In genomic region chr11:115437902-115438575, GRCh38 we compare ENCODE assay signal across 18 cellular contexts.
"Had no signal": no experiment of that assay in that cellular context is flagged by ENCODE, and none has a peak within 500 bp of the region (broad histone marks: within the 10 kb centered on the region; RNA-seq: fewer than 3 reads in every experiment).

No MANE protein-coding gene starts in this region.

- DNase-seq: activated CD4-positive, alpha-beta T cell treated with anti-CD3 and anti-CD28 coated beads for 4 hours; activated CD4-positive, alpha-beta T cell treated with anti-CD3 and anti-CD28 coated beads, Interleukin-2, amount 50 U/mL, for 4 hours; activated effector memory CD4-positive, alpha-beta T cell treated with Interleukin-2 at 50 U/mL for 16 hours; activated naive CD4-positive, alpha-beta T cell treated with Interleukin-2 at 50 U/mL for 16 hours; activated T-cell treated with anti-CD3 and anti-CD28 coated beads for 4 hours; activated T-cell treated with anti-CD3 and anti-CD28 coated beads, Interleukin-2, amount 50 U/mL, for 72 hours; body of pancreas; effector memory CD4-positive, alpha-beta T cell; hippocampal formation; left cardiac atrium; naive thymus-derived CD4-positive, alpha-beta T cell; stimulated activated CD4-positive, alpha-beta T cell treated with anti-CD3 and anti-CD28 coated beads, Interleukin-15, amount 100 ng/mL, for 24 hours; stimulated activated CD4-positive, alpha-beta T cell treated with anti-CD3 and anti-CD28 coated beads, Interleukin-2, amount 100 ng/mL, for 24 hours; stimulated activated naive B cell treated with anti-CD40 and anti-IgM and Interleukin-4, amounts not matched to agents 10 μg/mL and 1 μg/mL and 100 μg/mL, for 72 hours; stomach; thyroid gland; upper lobe of left lung had no signal

- ATAC-seq: activated T-cell treated with anti-CD3 and anti-CD28 coated beads, Interleukin-2, amount 50 U/mL, for 72 hours; body of pancreas; gastroesophageal sphincter; left cardiac atrium; naive thymus-derived CD4-positive, alpha-beta T cell; stimulated activated naive B cell treated with anti-CD40 and anti-IgM and Interleukin-4, amounts not matched to agents 10 μg/mL and 1 μg/mL and 100 μg/mL, for 72 hours had no signal
